Comparison of ENCODE assay signal across 30 cellular contexts in the genomic region with DNA sequence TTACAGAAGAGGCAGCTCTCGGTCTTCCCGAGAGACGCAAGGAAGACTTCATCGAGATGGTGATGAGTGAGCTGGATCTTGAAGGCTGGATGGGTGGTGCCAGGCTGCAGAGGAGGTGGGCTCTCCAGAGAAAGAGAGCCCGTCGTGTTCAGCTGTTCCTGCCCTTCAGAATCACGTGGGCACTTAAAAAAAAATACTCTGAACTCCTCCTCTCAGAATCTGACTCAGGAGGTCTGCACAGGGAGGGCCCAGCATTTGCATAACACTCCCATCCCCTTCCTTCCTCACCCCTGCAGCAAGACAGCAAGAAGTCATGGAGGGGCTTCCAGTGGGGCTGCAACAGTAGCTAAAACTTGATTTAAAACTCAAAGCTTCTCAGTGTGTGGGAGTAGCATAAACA.
"Had no signal": no experiment of that assay in that cellular context is flagged by ENCODE, and none has a peak within 500 bp of the region (broad histone marks: within the 10 kb centered on the region; RNA-seq: fewer than 3 reads in every experiment).

No MANE protein-coding gene starts in this region.

- DNase-seq: activated CD8-positive, alpha-beta memory T cell treated with anti-CD3 and anti-CD28 coated beads for 24 hours; activated CD8-positive, alpha-beta memory T cell treated with anti-CD3 and anti-CD28 coated beads, Interleukin-2, amount 50 U/mL, for 4 hours; activated naive CD4-positive, alpha-beta T cell; activated naive CD8-positive, alpha-beta T cell treated with anti-CD3 and anti-CD28 coated beads for 36 hours; activated T-cell treated with anti-CD3 and anti-CD28 coated beads, Interleukin-2, amount 50 U/mL, for 24 hours; amniotic stem cell; colonic mucosa; dorsolateral prefrontal cortex; effector memory CD8-positive, alpha-beta T cell; esophagus squamous epithelium; gastrocnemius medialis; hippocampal formation; islet precursor cell; left cardiac atrium; midbrain; posterior cingulate gyrus; stimulated activated CD4-positive, alpha-beta T cell treated with anti-CD3 and anti-CD28 coated beads, Interleukin-15, amount 100 ng/mL, for 24 hours; stomach; transverse colon had no signal

- H3K36me3 Mint-ChIP-seq: stimulated activated memory B cell treated with anti-CD40 and anti-IgM and Interleukin-4, amounts not matched to agents 10 μg/mL and 1 μg/mL and 100 μg/mL, for 72 hours had no signal

- H3K27ac ChIP-seq: colonic mucosa, dorsolateral prefrontal cortex, esophagus squamous epithelium, gastrocnemius medialis, neutrophil, stomach, suprapubic skin, transverse colon had no signal

- ATAC-seq: effector memory CD8-positive, alpha-beta T cell; gastrocnemius medialis; left cardiac atrium; sciatic nerve; stimulated activated memory B cell treated with anti-CD40 and anti-IgM and Interleukin-4, amounts not matched to agents 10 μg/mL and 1 μg/mL and 100 μg/mL, for 72 hours had no signal

- H3K27me3 Mint-ChIP-seq: activated naive CD8-positive, alpha-beta T cell treated with anti-CD3 and anti-CD28 coated beads for 36 hours; activated T-cell treated with anti-CD3 and anti-CD28 coated beads, Interleukin-2, amount 50 U/mL, for 24 hours; effector memory CD8-positive, alpha-beta T cell; stimulated activated memory B cell treated with anti-CD40 and anti-IgM and Interleukin-4, amounts not matched to agents 10 μg/mL and 1 μg/mL and 100 μg/mL, for 72 hours had no signal

- H3K27ac Mint-ChIP-seq: activated naive CD8-positive, alpha-beta T cell treated with anti-CD3 and anti-CD28 coated beads for 36 hours; activated T-cell treated with anti-CD3 and anti-CD28 coated beads, Interleukin-2, amount 50 U/mL, for 24 hours; activated T-helper 2 cell treated with anti-CD3 and anti-CD28 coated beads, Interferon-gamma antibody, Interleukin-2, Interleukin-4, amounts not matched to agents 10 μg/mL and 5 μg/mL and 100 μg/mL, durations not matched to agents 14 hours and 24 hours and 36 hours; effector memory CD8-positive, alpha-beta T cell; nephron; stimulated activated memory B cell treated with anti-CD40 and anti-IgM and Interleukin-4, amounts not matched to agents 10 μg/mL and 1 μg/mL and 100 μg/mL, for 72 hours; T-helper 2 cell treated with Interferon-gamma antibody and Interleukin-4, amounts not matched to agents 5 μg/mL and 100 μg/mL, for 36 hours had no signal

- H3K27me3 ChIP-seq: colonic mucosa, dorsolateral prefrontal cortex, esophagus squamous epithelium, gastrocnemius medialis, neutrophil, stomach, suprapubic skin, transverse colon had no signal

- FAIRE-seq: bronchial epithelial cell, TTC549, urothelium cell line had no signal

- H3K9me3 ChIP-seq: colonic mucosa, gastrocnemius medialis, neutrophil had no signal

- H3K4me1 Mint-ChIP-seq: activated naive CD8-positive, alpha-beta T cell treated with anti-CD3 and anti-CD28 coated beads for 36 hours; nephron; stimulated activated memory B cell treated with anti-CD40 and anti-IgM and Interleukin-4, amounts not matched to agents 10 μg/mL and 1 μg/mL and 100 μg/mL, for 72 hours had no signal

- H3K4me1 ChIP-seq: colonic mucosa, esophagus squamous epithelium, gastrocnemius medialis, stomach, suprapubic skin, transverse colon had no signal

- H3K4me3 Mint-ChIP-seq: activated naive CD8-positive, alpha-beta T cell treated with anti-CD3 and anti-CD28 coated beads for 36 hours; activated T-cell treated with anti-CD3 and anti-CD28 coated beads, Interleukin-2, amount 50 U/mL, for 24 hours; effector memory CD8-positive, alpha-beta T cell; nephron; stimulated activated memory B cell treated with anti-CD40 and anti-IgM and Interleukin-4, amounts not matched to agents 10 μg/mL and 1 μg/mL and 100 μg/mL, for 72 hours; T-helper 2 cell treated with Interferon-gamma antibody and Interleukin-4, amounts not matched to agents 5 μg/mL and 100 μg/mL, for 36 hours had no signal

- H3K4me3 ChIP-seq: colonic mucosa, dorsolateral prefrontal cortex, esophagus squamous epithelium, gastrocnemius medialis, smooth muscle cell, stomach, suprapubic skin, transverse colon had no signal

- H3K36me3 ChIP-seq: colonic mucosa, esophagus squamous epithelium, gastrocnemius medialis, neutrophil, stomach, suprapubic skin, transverse colon had no signal
